8 cellular contexts compared by ENCODE assay signal in the genomic region with DNA sequence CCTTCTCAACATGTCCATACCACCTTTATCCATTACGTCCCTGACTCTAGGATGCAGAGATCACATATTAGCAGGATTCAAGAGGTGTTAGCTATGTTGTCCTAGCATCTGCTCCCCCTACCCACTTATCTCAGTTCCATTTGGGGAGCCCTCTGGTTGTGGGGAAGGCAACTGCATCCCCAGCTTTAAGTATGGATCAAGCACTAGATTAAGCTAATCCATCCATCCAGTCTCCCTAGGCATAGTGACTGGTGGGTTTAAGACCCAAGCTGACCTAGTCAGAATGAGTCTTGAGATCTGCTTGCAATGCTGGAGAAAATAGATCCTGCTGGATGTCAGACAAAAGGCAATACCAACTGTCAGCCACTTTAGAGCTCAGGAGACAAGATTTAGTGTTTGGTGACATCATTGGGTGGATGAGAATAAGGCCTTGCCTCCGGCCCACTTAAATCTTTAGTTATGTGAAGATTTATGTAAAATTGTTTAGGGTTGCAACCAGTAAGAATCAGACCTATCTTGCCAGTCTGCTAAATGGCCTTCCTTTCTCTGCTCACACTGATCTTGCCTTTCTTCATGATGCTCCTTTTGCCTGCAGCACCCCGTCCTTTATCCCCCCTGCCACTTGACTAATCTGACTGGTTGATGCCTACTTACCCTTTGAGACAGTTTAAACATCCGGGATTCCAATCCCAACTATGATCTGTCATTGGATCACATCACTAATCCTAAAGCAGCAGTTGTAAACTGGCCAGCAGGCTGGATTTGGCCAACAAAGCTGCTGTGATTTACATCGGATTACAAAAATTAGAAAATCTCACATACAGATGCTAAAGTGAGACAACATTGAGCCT. TPM values are rescaled to one million over a fixed set of nuclear protein-coding genes. Genes with fewer than 3 reads are reported as not detected.
DNase-seq lines count a peak whose midpoint lies in the region; ATAC-seq, FAIRE-seq and TF ChIP-seq lines count a peak whose summit lies in the region.

No MANE protein-coding gene starts in this region.

- H3K27ac Mint-ChIP-seq in nephron, result peak overlapping the region; percentile 28 to 100 (median 100)

- ATAC-seq in GM12878 (0 out of 3 replicates have a peak, but pooled peaks have one; percentile 6), GM19035 (IDR thresholded peaks at IDR 0.05; ENCODE audit: unreplicated experiment) (no peak), GM21717 (IDR thresholded peaks at IDR 0.05; ENCODE audit: unreplicated experiment) (no peak), HG03469 (IDR thresholded peaks at IDR 0.05; ENCODE audit: unreplicated experiment) (no peak), HG02840 (IDR thresholded peaks at IDR 0.05; ENCODE audit: low FRiP score, unreplicated experiment) (no peak)

- H3K36me3 ChIP-seq in Loucy (ENCODE audit: insufficient read depth, low read length), result peaks cover 20% of the 10 kb centered on the region; the same call in 1 of the 2 replicates
- peaks cover 3 to 18% of the 10 kb centered on the region in 2 experiments for H3K36me3 ChIP-seq in GM12878 (ENCODE audit: control insufficient read depth in 2 of 2, insufficient read depth in 2 of 2, low read length in 1 of 2)

- peak overlapping the region; percentile 90 to 98 (median 94) for H3K4me3 Mint-ChIP-seq in nephron

- peak overlapping the region; percentile 89 for H3K9ac ChIP-seq in Loucy (ENCODE audit: low read depth, low read length, poor library complexity, severe bottlenecking)
- no peak overlapping the region for H3K9ac ChIP-seq in GM12878 (ENCODE audit: control insufficient read depth, insufficient read depth, low read length)

- peaks cover 35% of the 10 kb centered on the region for H3K4me1 Mint-ChIP-seq in nephron

- H3K79me2 ChIP-seq in Loucy (ENCODE audit: insufficient read depth, low read length), result peaks cover 35% of the 10 kb centered on the region
- peaks cover 24% of the 10 kb centered on the region for H3K79me2 ChIP-seq in GM12878 (ENCODE audit: control insufficient read depth, insufficient read depth, low read length)

- RAD21 ChIA-PET in GM12878 (lab: Charles Lee; ENCODE audit: unreplicated experiment), result interaction anchor here (1.1 to 3.0 kb wide), 10 partner anchors 18 to 284 kb away, joined by 3 to 29 read pairs (median 5); a partner anchor contains a TSS

- no peaks in the 10 kb centered on the region for H3K27me3 ChIP-seq in Loucy (ENCODE audit: insufficient read depth, low read length, poor library complexity, severe bottlenecking)
- no peaks in the 10 kb centered on the region for H3K27me3 ChIP-seq in GM12878 (replicated peaks in 1 of 2; ENCODE audit: control insufficient read depth in 2 of 2, insufficient read depth in 2 of 2, low read length in 1 of 2)

- H4K20me1 ChIP-seq in Loucy (ENCODE audit: insufficient read depth, low read length, poor library complexity, severe bottlenecking) (peaks cover 6% of the 10 kb centered on the region), GM12878 (ENCODE audit: control insufficient read depth, insufficient read depth) (no peaks in the 10 kb centered on the region)

- H2AFZ ChIP-seq in Loucy (ENCODE audit: low read length) (no peak overlapping the region), GM12878 (ENCODE audit: control insufficient read depth, low read depth, low read length) (no peak overlapping the region)

- no peak for TF ChIP-seq POLR2A in GM12878 (IDR thresholded peaks at IDR 0.05; ENCODE audit: low read depth, low read length)

- no peak for TF ChIP-seq RAD21 in GM12878 (IDR thresholded peaks at IDR 0.05; ENCODE audit: insufficient read depth, low read depth, low read length)

- WGBS in GM12878 (ENCODE audit: insufficient coverage, insufficient replicate concordance, low lambda C conversion rate, missing lambda C conversion rate), result 55% methylated on average over 5 of the region's 5 CpGs

- DNase-seq in ELR (ENCODE audit: low read depth) (peak; percentile 44), GM12878 (ENCODE audit: low read depth, low spot score) (no peak)

- H3K4me3 ChIP-seq in Loucy (ENCODE audit: low read length, poor library complexity, severe bottlenecking) (peak overlapping the region; percentile 97), GM12878 (no peak overlapping the region)

- no peaks in the 10 kb centered on the region for H3K9me2 ChIP-seq in Loucy (replicated peaks; ENCODE audit: low read depth, low read length)

- H3K27me3 Mint-ChIP-seq in nephron (ENCODE audit: low read depth), result no peaks in the 10 kb centered on the region

- intact Hi-C loops in GM12878 (cut with micrococcal nuclease; ENCODE audit: unreplicated experiment), result no loop called here

- TF ChIP-seq CTCF in Loucy (conservative IDR thresholded peaks at IDR 0.05; ENCODE audit: low read length), result peak; percentile 48
- peak; percentile 16 to 42 (median 18); a peak in 4 of 6 replicates for TF ChIP-seq CTCF in GM12878 (IDR thresholded peaks at IDR 0.05 in 2 of 3, conservative IDR thresholded peaks at IDR 0.05 in 1 of 3; ENCODE audit: control insufficient read depth in 2 of 3, extremely low read depth in 1 of 3, insufficient read depth in 1 of 3, low read depth in 3 of 3, low read length in 3 of 3)
- no peak for TF ChIP-seq CTCF in nephron (IDR thresholded peaks at IDR 0.05; ENCODE audit: unreplicated experiment in 3 of 3)

- in situ Hi-C loops in GM12878 (cut with MboI), result no loop called here

- no peak for TF ChIP-seq EP300 in GM12878 (IDR thresholded peaks at IDR 0.05; ENCODE audit: borderline replicate concordance in 1 of 2, control insufficient read depth in 1 of 2, low read depth in 2 of 2, low read length in 2 of 2)

- H3F3A ChIP-seq in Loucy (ENCODE audit: low read depth), result peaks cover 2% of the 10 kb centered on the region; the same call in 1 of the 2 replicates

- peaks cover 31% of the 10 kb centered on the region for H3K36me3 Mint-ChIP-seq in nephron (ENCODE audit: low read depth)

- SMC1A ChIA-PET in GM12878 (lab: Charles Lee; ENCODE audit: uncharacterized antibody, unreplicated experiment), result interaction anchor here (0.7 to 2.4 kb wide), 14 partner anchors 11 to 192 kb away, joined by 3 to 33 read pairs (median 6); a partner anchor contains a TSS

- H3K4me2 ChIP-seq in Loucy (ENCODE audit: low read depth, low read length, poor library complexity, severe bottlenecking), result peak overlapping the region; percentile 99
- H3K4me2 ChIP-seq in GM12878 (ENCODE audit: control insufficient read depth, insufficient read depth), result no peak overlapping the region

- FAIRE-seq in GM12878 (lab: Jason Lieb, UNC), result no peak

- CTCF ChIA-PET in GM12878 (lab: Yijun Ruan, JAX), result interaction anchor here (0.6 to 3.6 kb wide), 15 partner anchors 9 to 483 kb away, joined by 3 to 36 read pairs (median 6); a partner anchor contains a TSS

- POLR2A ChIA-PET in GM12878 (lab: Charles Lee), result interaction anchor here (0.7 to 2.7 kb wide), 7 partner anchors 11 to 153 kb away, joined by 3 to 17 read pairs (median 6); a partner anchor contains a TSS

- peaks cover 29% of the 10 kb centered on the region for H3K4me1 ChIP-seq in Loucy (ENCODE audit: insufficient read depth, low read length, poor library complexity, severe bottlenecking)
- H3K4me1 ChIP-seq in GM12878 (ENCODE audit: control insufficient read depth, insufficient read depth, low read length), result peaks cover 4% of the 10 kb centered on the region

- no peak overlapping the region for H3K27ac ChIP-seq in GM12878 (ENCODE audit: control insufficient read depth, insufficient read depth)

- no TSS peak for BruUV-seq in GM12878 (replicated peaks; lab: Mats Ljungman, UMichigan)

- H3K9me3 ChIP-seq in Loucy (ENCODE audit: insufficient read depth, low read depth, low read length), result no peaks in the 10 kb centered on the region
- no peaks in the 10 kb centered on the region for H3K9me3 ChIP-seq in GM12878 (replicated peaks; ENCODE audit: control insufficient read depth, insufficient read depth, low read length)

- H3K9me3 Mint-ChIP-seq in nephron, result no peaks in the 10 kb centered on the region

RNA-seq across cellular contexts. Expression of a gene that starts 2.1 kb away (rescaled TPM):
- total RNA-seq in GM12878 (2013; cell fraction: nucleolus; rRNA removed), result 8.1 and 10.0 TPM in 2 replicates
- 28.3 and 39.5 TPM in 2 replicates for total RNA-seq in GM12878 (2014; rRNA removed)
- total RNA-seq in GM12878 (2014; rRNA removed; fragmentation: Illumina TruSeq; extraction: Trizol), result 46.0 and 47.1 TPM in 2 replicates
- total RNA-seq in GM12878 (2021), result 36.8 and 38.6 TPM in 2 replicates
- polyA plus RNA-seq in GM12878 (2011; ENCODE audit: low read depth), result 28.6 TPM
- 43.3 and 61.7 TPM in 2 replicates for polyA plus RNA-seq in GM12878 (2011; rRNA removed)
- polyA plus RNA-seq in GM12878 (2011; cell fraction: cytosol; rRNA removed), result 41.9 and 59.0 TPM in 2 replicates
- polyA plus RNA-seq in GM12878 (2011; cell fraction: nucleus; rRNA removed), result 10.0 and 10.5 TPM in 2 replicates
- 31.3 and 35.0 TPM in 2 replicates for polyA plus RNA-seq in GM12878 (2012)
- 42.3 and 45.4 TPM in 2 replicates for polyA plus RNA-seq in GM12878 (2014; fragmentation: Illumina TruSeq; extraction: Trizol)
- 10 to 100 TPM; 54.1 to 58.2 TPM for polyA plus RNA-seq in GM12878 (2014; fragmentation: Nextera tagmentation; extraction: Ambion mirVana)
- 28.5 and 32.3 TPM in 2 replicates for polyA plus RNA-seq in GM12878 (2014; rRNA removed)
- 10 to 100 TPM; 66.7 to 72.2 TPM for polyA plus RNA-seq in GM12878 (2016; fragmentation: Nextera tagmentation; extraction: Ambion mirVana)
- polyA minus RNA-seq in GM12878 (2011; rRNA and poly(A)+ RNA removed), result 14.6 and 23.3 TPM in 2 replicates
- polyA minus RNA-seq in GM12878 (2011; cell fraction: cytosol; rRNA and poly(A)+ RNA removed), result 6.7 and 15.2 TPM in 2 replicates
- polyA minus RNA-seq in GM12878 (2011; cell fraction: nucleus; rRNA and poly(A)+ RNA removed), result 4.1 and 11.7 TPM in 2 replicates

RNA-seq across cellular contexts. Expression of a gene that starts 20.7 kb away (rescaled TPM):
- 109 and 114 TPM in 2 replicates for total RNA-seq in GM12878 (2013; cell fraction: nucleolus; rRNA removed)
- total RNA-seq in GM12878 (2014; rRNA removed) (300 and 328 TPM in 2 replicates), GM12878 (2014; rRNA removed; fragmentation: Illumina TruSeq; extraction: Trizol) (341 and 350 TPM in 2 replicates), GM12878 (2021) (340 and 342 TPM in 2 replicates)
- polyA plus RNA-seq in GM12878 (2011; ENCODE audit: low read depth), result 223 TPM
- polyA plus RNA-seq in GM12878 (2011; rRNA removed) (468 and 566 TPM in 2 replicates), GM12878 (2014; fragmentation: Illumina TruSeq; extraction: Trizol) (409 and 473 TPM in 2 replicates), GM12878 (2014; fragmentation: Nextera tagmentation; extraction: Ambion mirVana) (100 to 1,000 TPM; 618 to 719 TPM), GM12878 (2014; rRNA removed) (362 and 390 TPM in 2 replicates), GM12878 (2016; fragmentation: Nextera tagmentation; extraction: Ambion mirVana) (100 to 1,000 TPM; 618 to 628 TPM)
- 345 and 364 TPM in 2 replicates for polyA plus RNA-seq in GM12878 (2011; cell fraction: cytosol; rRNA removed)
- polyA plus RNA-seq in GM12878 (2011; cell fraction: nucleus; rRNA removed), result 187 and 210 TPM in 2 replicates
- polyA plus RNA-seq in GM12878 (2012), result 273 and 335 TPM in 2 replicates
- 313 and 389 TPM in 2 replicates for polyA minus RNA-seq in GM12878 (2011; rRNA and poly(A)+ RNA removed)
- polyA minus RNA-seq in GM12878 (2011; cell fraction: cytosol; rRNA and poly(A)+ RNA removed), result 104 and 110 TPM in 2 replicates
- 49.8 and 61.3 TPM in 2 replicates for polyA minus RNA-seq in GM12878 (2011; cell fraction: nucleus; rRNA and poly(A)+ RNA removed)

RNA-seq across cellular contexts. Expression of a gene that starts 41.4 kb away (rescaled TPM):
- total RNA-seq in GM12878 (2013; cell fraction: nucleolus; rRNA removed), result 10.9 and 12.0 TPM in 2 replicates
- total RNA-seq in GM12878 (2014; rRNA removed), result 8.0 and 10.0 TPM in 2 replicates
- 0.67 and 0.69 TPM in 2 replicates for total RNA-seq in GM12878 (2014; rRNA removed; fragmentation: Illumina TruSeq; extraction: Trizol)
- 11.4 and 14.0 TPM in 2 replicates for total RNA-seq in GM12878 (2021)
- 3.4 TPM for polyA plus RNA-seq in GM12878 (2011; ENCODE audit: low read depth)
- polyA plus RNA-seq in GM12878 (2011; rRNA removed), result 4.1 and 4.7 TPM in 2 replicates
- polyA plus RNA-seq in GM12878 (2011; cell fraction: cytosol; rRNA removed), result 8.7 and 11.2 TPM in 2 replicates
- 16.5 and 22.0 TPM in 2 replicates for polyA plus RNA-seq in GM12878 (2011; cell fraction: nucleus; rRNA removed)
- polyA plus RNA-seq in GM12878 (2012), result 4.5 and 5.6 TPM in 2 replicates
- polyA plus RNA-seq in GM12878 (2014; fragmentation: Illumina TruSeq; extraction: Trizol), result 0.10 and 0.26 TPM in 2 replicates
- under 1 TPM; 0.08 to 0.29 TPM for polyA plus RNA-seq in GM12878 (2014; fragmentation: Nextera tagmentation; extraction: Ambion mirVana)
- 6.8 and 10.0 TPM in 2 replicates for polyA plus RNA-seq in GM12878 (2014; rRNA removed)
- 1 to 10 TPM; 4.0 to 4.5 TPM for polyA plus RNA-seq in GM12878 (2016; fragmentation: Nextera tagmentation; extraction: Ambion mirVana)
- polyA minus RNA-seq in GM12878 (2011; rRNA and poly(A)+ RNA removed), result 5.5 and 15.1 TPM in 2 replicates
- polyA minus RNA-seq in GM12878 (2011; cell fraction: cytosol; rRNA and poly(A)+ RNA removed), result 2.3 and 3.1 TPM in 2 replicates
- polyA minus RNA-seq in GM12878 (2011; cell fraction: nucleus; rRNA and poly(A)+ RNA removed), result 5.0 and 6.9 TPM in 2 replicates

Comparison
In these comparisons a context has a peak if more than half of its experiments do, and no peak if none do; other contexts are left out.
1. CTCF ChIP-seq: peak in Loucy (single experiment) and GM12878 (3 of 3); none in nephron (0 of 3).